In the genomic region with DNA sequence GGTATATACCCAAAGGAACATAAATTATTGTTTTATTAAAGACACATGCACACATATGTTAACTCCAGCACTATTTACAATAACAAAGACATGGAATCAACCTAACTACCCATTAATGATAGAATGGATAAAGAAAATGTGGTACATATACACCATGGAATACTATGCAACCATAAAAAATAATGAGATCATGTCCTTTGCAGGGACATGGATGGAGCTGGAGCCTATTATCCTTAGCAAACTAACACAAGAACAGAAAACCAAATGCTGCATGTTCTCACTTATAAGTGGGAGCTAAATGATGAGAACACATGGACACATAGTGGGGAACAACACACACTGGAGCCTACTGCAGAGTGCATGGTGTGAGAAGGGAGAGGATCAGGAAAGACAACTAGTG, we compare ENCODE assay signal across 8 cellular contexts. TPM values are rescaled to one million over a fixed set of nuclear protein-coding genes. Genes with fewer than 3 reads are reported as not detected.
DNase-seq lines count a peak whose midpoint lies in the region; ATAC-seq, FAIRE-seq and TF ChIP-seq lines count a peak whose summit lies in the region.
"Not testable (repeated sequence)": the region's sequence is repeated elsewhere in the genome, so short reads cannot be mapped to it uniquely, and the experiment has no call there.

No MANE protein-coding gene starts in this region.

- RAD21 ChIA-PET in GM12878 (lab: Charles Lee; ENCODE audit: unreplicated experiment): not testable (repeated sequence)

- not testable (repeated sequence) for H3K9ac ChIP-seq in GM12878 (ENCODE audit: control insufficient read depth, insufficient read depth, low read length)

- peaks cover 11% of the 10 kb centered on the region for H3K36me3 Mint-ChIP-seq in CD4-positive, alpha-beta T cell (ENCODE audit: low read depth)
- not testable (repeated sequence) for H3K36me3 Mint-ChIP-seq in activated CD4-positive, alpha-beta T cell treated with anti-CD3 and anti-CD28 coated beads, Interleukin-2, amount 10 ng/mL, durations not matched to agents 7 days and 5 days (ENCODE audit: low read depth); immature natural killer cell; nephron (ENCODE audit: low read depth)
- H3K36me3 Mint-ChIP-seq in activated T-helper 2 cell treated with anti-CD3 and anti-CD28 coated beads, Interferon-gamma antibody, Interleukin-2, Interleukin-4, amounts not matched to agents 10 μg/mL and 5 μg/mL and 100 μg/mL, durations not matched to agents 14 hours and 24 hours and 36 hours (ENCODE audit: low read depth): peaks cover 30% of the 10 kb centered on the region

- intact Hi-C loops in CD4-positive, alpha-beta T cell (cut with DNase I, micrococcal nuclease): loop anchor here (5.0 to 10.0 kb wide), 5 partner anchors 116 to 1328 kb away; partner anchors contain the start of genes ABCB7 (in 2 of the 2), MAGEE1 (in 1 of the 2) and PBDC1 (in 1 of the 2)
- intact Hi-C loops in OCI-LY7 (cut with micrococcal nuclease; ENCODE audit: unreplicated experiment) (loop anchor here (10.0 kb wide), 1 partner anchor 118 kb away; the partner anchor contains the start of gene ABCB7), GM12878 (cut with micrococcal nuclease; ENCODE audit: unreplicated experiment) (loop anchor here (5.0 kb wide), 1 partner anchor 116 kb away; the partner anchor contains the start of gene ABCB7)
- intact Hi-C loops in activated T-helper 2 cell treated with anti-CD3 and anti-CD28 coated beads, Interferon-gamma antibody, Interleukin-2, Interleukin-4, amounts not matched to agents 10 μg/mL and 5 μg/mL and 100 μg/mL, durations not matched to agents 14 hours and 24 hours and 36 hours (cut with micrococcal nuclease): loop anchor here (1.0 to 10.0 kb wide), 2 partner anchors 117 to 208 kb away; partner anchors contain the start of gene ABCB7
- intact Hi-C loops in vagina (cut with DNase I): not testable (repeated sequence)

- DNase-seq in CD4-positive, alpha-beta T cell; OCI-LY7 (ENCODE audit: low spot score); activated CD4-positive, alpha-beta T cell treated with anti-CD3 and anti-CD28 coated beads, Interleukin-2, amount 10 ng/mL, durations not matched to agents 7 days and 5 days; activated T-helper 2 cell treated with anti-CD3 and anti-CD28 coated beads, Interferon-gamma antibody, Interleukin-2, Interleukin-4, amounts not matched to agents 10 μg/mL and 5 μg/mL and 100 μg/mL, durations not matched to agents 14 hours and 24 hours and 36 hours (ENCODE audit: low spot score); GM12878 (ENCODE audit: low read depth, low spot score); immature natural killer cell; vagina (ENCODE audit: extremely low spot score in 2 of 2): not testable (repeated sequence)

- H3K4me3 Mint-ChIP-seq in CD4-positive, alpha-beta T cell: peak overlapping the region; percentile 92
- H3K4me3 Mint-ChIP-seq in activated CD4-positive, alpha-beta T cell treated with anti-CD3 and anti-CD28 coated beads, Interleukin-2, amount 10 ng/mL, durations not matched to agents 7 days and 5 days: peak overlapping the region; percentile 44
- H3K4me3 Mint-ChIP-seq in activated T-helper 2 cell treated with anti-CD3 and anti-CD28 coated beads, Interferon-gamma antibody, Interleukin-2, Interleukin-4, amounts not matched to agents 10 μg/mL and 5 μg/mL and 100 μg/mL, durations not matched to agents 14 hours and 24 hours and 36 hours (ENCODE audit: low read depth): peak overlapping the region; percentile 62
- peak overlapping the region; percentile 29 to 95 (median 58) for H3K4me3 Mint-ChIP-seq in immature natural killer cell
- peak overlapping the region; percentile 41 to 90 (median 64) for H3K4me3 Mint-ChIP-seq in nephron

- H3K4me2 ChIP-seq in OCI-LY7 (ENCODE audit: low read length): 0 out of 2 replicates have a peak overlapping the region, but pooled peaks have one; percentile 84
- H3K4me2 ChIP-seq in GM12878 (ENCODE audit: control insufficient read depth, insufficient read depth): not testable (repeated sequence)

- not testable (repeated sequence) for TF ChIP-seq CTCF in CD4-positive, alpha-beta T cell (IDR thresholded peaks at IDR 0.05); OCI-LY7 (conservative IDR thresholded peaks at IDR 0.05; ENCODE audit: low read length); GM12878 (IDR thresholded peaks at IDR 0.05 in 2 of 3, conservative IDR thresholded peaks at IDR 0.05 in 1 of 3; ENCODE audit: control insufficient read depth in 2 of 3, extremely low read depth in 1 of 3, insufficient read depth in 1 of 3, low read depth in 3 of 3, low read length in 3 of 3); nephron (IDR thresholded peaks at IDR 0.05; ENCODE audit: unreplicated experiment in 3 of 3); vagina (IDR thresholded peaks at IDR 0.05)

- not testable (repeated sequence) for H3K9me3 ChIP-seq in CD4-positive, alpha-beta T cell (ENCODE audit: control insufficient read depth, low read length); OCI-LY7 (ENCODE audit: low read length); GM12878 (replicated peaks; ENCODE audit: control insufficient read depth, insufficient read depth, low read length); vagina

- not testable (repeated sequence) for H3K9me2 ChIP-seq in OCI-LY7 (ENCODE audit: insufficient read depth, low read length)

- H3K27me3 ChIP-seq in CD4-positive, alpha-beta T cell (ENCODE audit: control insufficient read depth, insufficient read depth, low read length); GM12878 (replicated peaks in 1 of 2; ENCODE audit: control insufficient read depth in 2 of 2, insufficient read depth in 2 of 2, low read length in 1 of 2); vagina: not testable (repeated sequence)

- not testable (repeated sequence) for H3K4me1 ChIP-seq in OCI-LY7 (ENCODE audit: insufficient read depth, low read length, poor library complexity, severe bottlenecking); GM12878 (ENCODE audit: control insufficient read depth, insufficient read depth, low read length); vagina

- not testable (repeated sequence) for TF ChIP-seq RAD21 in GM12878 (IDR thresholded peaks at IDR 0.05; ENCODE audit: insufficient read depth, low read depth, low read length)

- not testable (repeated sequence) for H3K4me3 ChIP-seq in OCI-LY7 (ENCODE audit: low read depth, low read length, poor library complexity, severe bottlenecking); vagina
- H3K4me3 ChIP-seq in GM12878: peak overlapping the region; percentile 70; the same call in 1 of the 2 replicates

- CTCF ChIA-PET in CD4-positive, alpha-beta T cell (lab: Charles Lee); OCI-LY7 (lab: Charles Lee; ENCODE audit: unreplicated experiment); activated CD4-positive, alpha-beta T cell treated with anti-CD3 and anti-CD28 coated beads, Interleukin-2, amount 10 ng/mL, durations not matched to agents 7 days and 5 days (lab: Charles Lee): not testable (repeated sequence)
- CTCF ChIA-PET in GM12878 (lab: Yijun Ruan, JAX): interaction anchor here (0.9 to 1.0 kb wide), 2 partner anchors 43 to 120 kb away, joined by 3 read pairs; no protein-coding TSS in a partner anchor

- POLR2A ChIA-PET in CD4-positive, alpha-beta T cell (lab: Charles Lee): interaction anchor here (2.3 kb wide), 1 partner anchor 658 kb away, joined by 12 read pairs; the partner anchor contains the start of gene RLIM
- POLR2A ChIA-PET in OCI-LY7 (lab: Charles Lee); activated CD4-positive, alpha-beta T cell treated with anti-CD3 and anti-CD28 coated beads, Interleukin-2, amount 10 ng/mL, durations not matched to agents 7 days and 5 days (lab: Charles Lee); GM12878 (lab: Charles Lee): not testable (repeated sequence)

- FAIRE-seq in GM12878 (lab: Jason Lieb, UNC): not testable (repeated sequence)

- not testable (repeated sequence) for H3K36me3 ChIP-seq in OCI-LY7 (ENCODE audit: insufficient read depth, low read length); GM12878 (ENCODE audit: control insufficient read depth in 2 of 2, insufficient read depth in 2 of 2, low read length in 1 of 2); vagina

- not testable (repeated sequence) for TF ChIP-seq EP300 in GM12878 (IDR thresholded peaks at IDR 0.05; ENCODE audit: borderline replicate concordance in 1 of 2, control insufficient read depth in 1 of 2, low read depth in 2 of 2, low read length in 2 of 2)

- SMC1A ChIA-PET in GM12878 (lab: Charles Lee; ENCODE audit: uncharacterized antibody, unreplicated experiment): not testable (repeated sequence)

- H3K9me3 Mint-ChIP-seq in CD4-positive, alpha-beta T cell; activated CD4-positive, alpha-beta T cell treated with anti-CD3 and anti-CD28 coated beads, Interleukin-2, amount 10 ng/mL, durations not matched to agents 7 days and 5 days; activated T-helper 2 cell treated with anti-CD3 and anti-CD28 coated beads, Interferon-gamma antibody, Interleukin-2, Interleukin-4, amounts not matched to agents 10 μg/mL and 5 μg/mL and 100 μg/mL, durations not matched to agents 14 hours and 24 hours and 36 hours; immature natural killer cell; nephron: not testable (repeated sequence)

- peak overlapping the region; percentile 88 for H3K27ac Mint-ChIP-seq in CD4-positive, alpha-beta T cell
- H3K27ac Mint-ChIP-seq in activated CD4-positive, alpha-beta T cell treated with anti-CD3 and anti-CD28 coated beads, Interleukin-2, amount 10 ng/mL, durations not matched to agents 7 days and 5 days: peak overlapping the region; percentile 91
- H3K27ac Mint-ChIP-seq in activated T-helper 2 cell treated with anti-CD3 and anti-CD28 coated beads, Interferon-gamma antibody, Interleukin-2, Interleukin-4, amounts not matched to agents 10 μg/mL and 5 μg/mL and 100 μg/mL, durations not matched to agents 14 hours and 24 hours and 36 hours: peak overlapping the region; percentile 97
- H3K27ac Mint-ChIP-seq in immature natural killer cell (peak overlapping the region; percentile 93 to 97 (median 96)), nephron (peak overlapping the region in 1 of 3 experiments; percentile 29)

- in situ Hi-C loops in GM12878 (cut with MboI): loop anchor here (10.0 kb wide), 2 partner anchors 348 to 658 kb away; partner anchors contain the start of genes NEXMIF and RLIM

- H3K4me1 Mint-ChIP-seq in CD4-positive, alpha-beta T cell (ENCODE audit: low read depth): peaks cover 52% of the 10 kb centered on the region
- H3K4me1 Mint-ChIP-seq in activated CD4-positive, alpha-beta T cell treated with anti-CD3 and anti-CD28 coated beads, Interleukin-2, amount 10 ng/mL, durations not matched to agents 7 days and 5 days: peaks cover 30% of the 10 kb centered on the region
- peaks cover 26% of the 10 kb centered on the region for H3K4me1 Mint-ChIP-seq in activated T-helper 2 cell treated with anti-CD3 and anti-CD28 coated beads, Interferon-gamma antibody, Interleukin-2, Interleukin-4, amounts not matched to agents 10 μg/mL and 5 μg/mL and 100 μg/mL, durations not matched to agents 14 hours and 24 hours and 36 hours (ENCODE audit: low read depth)
- H3K4me1 Mint-ChIP-seq in immature natural killer cell: peaks cover 40 to 49% of the 10 kb centered on the region in 2 donors
- not testable (repeated sequence) for H3K4me1 Mint-ChIP-seq in nephron

- not testable (repeated sequence) for H4K20me1 ChIP-seq in OCI-LY7 (ENCODE audit: insufficient read depth, low read length); GM12878 (ENCODE audit: control insufficient read depth, insufficient read depth)

- peak overlapping the region; percentile 74 for H3K27ac ChIP-seq in CD4-positive, alpha-beta T cell (ENCODE audit: low read depth, low read length)
- H3K27ac ChIP-seq in OCI-LY7 (ENCODE audit: low read depth, low read length, poor library complexity, severe bottlenecking); GM12878 (ENCODE audit: control insufficient read depth, insufficient read depth): not testable (repeated sequence)
- peak overlapping the region; percentile 82 for H3K27ac ChIP-seq in vagina

- not testable (repeated sequence) for H2AFZ ChIP-seq in OCI-LY7 (ENCODE audit: low read length); GM12878 (ENCODE audit: control insufficient read depth, low read depth, low read length)

- H3K79me2 ChIP-seq in OCI-LY7 (ENCODE audit: insufficient read depth, low read depth, low read length): peaks cover 28% of the 10 kb centered on the region; the same call in 1 of the 2 replicates
- H3K79me2 ChIP-seq in GM12878 (ENCODE audit: control insufficient read depth, insufficient read depth, low read length): peaks cover 16% of the 10 kb centered on the region

- H3K27me3 Mint-ChIP-seq in CD4-positive, alpha-beta T cell; activated CD4-positive, alpha-beta T cell treated with anti-CD3 and anti-CD28 coated beads, Interleukin-2, amount 10 ng/mL, durations not matched to agents 7 days and 5 days; activated T-helper 2 cell treated with anti-CD3 and anti-CD28 coated beads, Interferon-gamma antibody, Interleukin-2, Interleukin-4, amounts not matched to agents 10 μg/mL and 5 μg/mL and 100 μg/mL, durations not matched to agents 14 hours and 24 hours and 36 hours (ENCODE audit: low read depth); immature natural killer cell (ENCODE audit: low read depth in 3 of 3); nephron (ENCODE audit: low read depth): not testable (repeated sequence)

- TF ChIP-seq POLR2A in GM12878 (IDR thresholded peaks at IDR 0.05; ENCODE audit: low read depth, low read length); vagina (IDR thresholded peaks at IDR 0.05): not testable (repeated sequence)

- not testable (repeated sequence) for ATAC-seq in CD4-positive, alpha-beta T cell (ENCODE audit: poor library complexity); GM12878

- not testable (repeated sequence) for BruUV-seq in OCI-LY7 (replicated peaks; lab: Mats Ljungman, UMichigan); GM12878 (replicated peaks; lab: Mats Ljungman, UMichigan)

RNA-seq across cellular contexts. Expression of gene UPRT, which starts 1.1 kb away (rescaled TPM):
- total RNA-seq in CD4-positive, alpha-beta T cell: 10 to 100 TPM; 32.6 to 33.8 TPM
- 12.9 and 14.9 TPM in 2 replicates for total RNA-seq in OCI-LY7 (2014; rRNA removed; shearing (Covaris generic))
- 18.4 and 19.1 TPM in 2 replicates for total RNA-seq in OCI-LY7 (2022)
- total RNA-seq in activated CD4-positive, alpha-beta T cell treated with anti-CD3 and anti-CD28 coated beads, Interleukin-2, amount 10 ng/mL, durations not matched to agents 7 days and 5 days: 10 to 100 TPM; 12.8 to 15.2 TPM
- total RNA-seq in activated T-helper 2 cell treated with anti-CD3 and anti-CD28 coated beads, Interferon-gamma antibody, Interleukin-2, Interleukin-4, amounts not matched to agents 10 μg/mL and 5 μg/mL and 100 μg/mL, durations not matched to agents 14 hours and 24 hours and 36 hours: 61.0 and 61.5 TPM in 2 replicates
- total RNA-seq in GM12878 (2013; cell fraction: nucleolus; rRNA removed): 66.1 and 68.2 TPM in 2 replicates
- 10.8 and 12.0 TPM in 2 replicates for total RNA-seq in GM12878 (2014; rRNA removed)
- 11.9 and 13.1 TPM in 2 replicates for total RNA-seq in GM12878 (2014; rRNA removed; fragmentation: Illumina TruSeq; extraction: Trizol)
- total RNA-seq in GM12878 (2021): 10.0 and 11.4 TPM in 2 replicates
- 5.5 TPM for polyA plus RNA-seq in GM12878 (2011; ENCODE audit: low read depth)
- polyA plus RNA-seq in GM12878 (2011; rRNA removed): 18.3 and 40.7 TPM in 2 replicates
- 14.6 and 15.6 TPM in 2 replicates for polyA plus RNA-seq in GM12878 (2011; cell fraction: cytosol; rRNA removed)
- polyA plus RNA-seq in GM12878 (2011; cell fraction: nucleus; rRNA removed): 12.0 and 15.1 TPM in 2 replicates
- polyA plus RNA-seq in GM12878 (2012): 11.1 and 11.8 TPM in 2 replicates
- polyA plus RNA-seq in GM12878 (2014; fragmentation: Illumina TruSeq; extraction: Trizol): 10.5 and 13.7 TPM in 2 replicates
- polyA plus RNA-seq in GM12878 (2014; fragmentation: Nextera tagmentation; extraction: Ambion mirVana): 1 to 10 TPM; 7.0 to 7.8 TPM
- polyA plus RNA-seq in GM12878 (2014; rRNA removed): 8.6 and 10.6 TPM in 2 replicates
- 10 to 100 TPM; 13.0 to 13.9 TPM for polyA plus RNA-seq in GM12878 (2016; fragmentation: Nextera tagmentation; extraction: Ambion mirVana)
- 23.3 and 30.9 TPM in 2 replicates for polyA minus RNA-seq in GM12878 (2011; rRNA and poly(A)+ RNA removed)
- 7.3 and 7.6 TPM in 2 replicates for polyA minus RNA-seq in GM12878 (2011; cell fraction: cytosol; rRNA and poly(A)+ RNA removed)
- polyA minus RNA-seq in GM12878 (2011; cell fraction: nucleus; rRNA and poly(A)+ RNA removed): 38.0 and 58.5 TPM in 2 replicates
- polyA plus RNA-seq in immature natural killer cell: 10 to 100 TPM; 19.3 to 25.0 (median 22.2) TPM
- 10.8 TPM for total RNA-seq in vagina
